16 cellular contexts compared by ENCODE assay signal in the genomic region with DNA sequence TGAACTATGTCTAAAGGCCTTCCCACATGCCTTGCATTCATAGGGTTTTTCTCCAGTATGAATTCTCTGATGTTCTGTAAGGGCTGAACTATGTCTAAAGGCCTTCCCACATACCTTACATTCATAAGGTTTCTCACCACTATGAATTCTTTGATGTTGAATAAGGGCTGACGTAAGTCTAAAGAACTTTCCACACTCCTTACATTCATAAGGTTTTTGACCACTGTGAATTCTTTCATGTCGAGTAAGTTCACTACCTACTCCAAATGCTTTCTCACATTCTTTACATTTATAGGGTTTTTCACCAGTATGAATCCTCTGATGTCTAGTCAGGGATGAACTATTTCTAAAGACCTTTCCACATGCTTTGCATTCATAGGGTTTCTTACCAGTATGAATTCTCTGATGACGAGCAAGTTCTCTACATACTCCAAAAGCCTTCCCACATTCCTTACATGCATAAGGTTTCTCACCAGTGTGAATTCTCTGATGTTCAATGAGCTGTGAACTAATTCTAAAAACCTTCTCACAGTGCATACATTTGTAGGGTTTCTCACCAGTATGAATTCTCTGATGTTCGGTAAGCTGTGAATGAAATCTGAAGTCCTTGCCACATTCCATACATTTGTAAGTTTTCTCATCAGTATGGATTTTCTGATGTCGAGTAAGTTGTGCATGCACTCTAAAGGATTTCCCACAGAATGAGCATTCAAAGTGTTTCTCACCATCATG. TPM values are rescaled to one million over a fixed set of nuclear protein-coding genes. Genes with fewer than 3 reads are reported as not detected.
A peak's percentile ranks its signal among the peaks of the same experiment; 100 is the strongest.
DNase-seq lines count a peak whose midpoint lies in the region; ATAC-seq, FAIRE-seq and TF ChIP-seq lines count a peak whose summit lies in the region.
"Had no signal": no experiment of that assay in that cellular context is flagged by ENCODE, and none has a peak within 500 bp of the region (broad histone marks: within the 10 kb centered on the region; RNA-seq: fewer than 3 reads in every experiment).

No MANE protein-coding gene starts in this region.

- FAIRE-seq in HepG2 (lab: Jason Lieb, UNC), result no peak
- no peak for FAIRE-seq in RCC 7860 (lab: Jason Lieb, UNC)
- no peak for FAIRE-seq in endothelial cell of umbilical vein (lab: Jason Lieb, UNC)

- intact Hi-C loops in HepG2 (cut with micrococcal nuclease; ENCODE audit: unreplicated experiment), result no loop called here
- intact Hi-C loops in right lobe of liver (cut with DNase I), result no loop called here
- intact Hi-C loops in endothelial cell of umbilical vein (cut with micrococcal nuclease), result no loop called here

- TF ChIP-seq CTCF in HepG2 (CRISPR knock-in tag; IDR thresholded peaks at IDR 0.05), result no peak
- no peak for TF ChIP-seq CTCF in right lobe of liver (IDR thresholded peaks at IDR 0.05)
- TF ChIP-seq CTCF in endothelial cell of umbilical vein (IDR thresholded peaks at IDR 0.05; ENCODE audit: extremely low read depth in 1 of 2, insufficient read depth in 1 of 2, low read depth in 1 of 2, low read length in 2 of 2), result no peak

- peaks cover 99% of the 10 kb centered on the region for H3K9me3 ChIP-seq in HepG2 (ENCODE audit: low read length)
- H3K9me3 ChIP-seq in right lobe of liver, result peaks cover 3 to 96% (median 57%) of the 10 kb centered on the region in 4 donors
- peaks cover 21% of the 10 kb centered on the region for H3K9me3 ChIP-seq in endothelial cell of umbilical vein (replicated peaks; ENCODE audit: control insufficient read depth, insufficient read depth, low read length)
- H3K9me3 ChIP-seq in subcutaneous abdominal adipose tissue (ENCODE audit: control insufficient read depth in 5 of 5, low read length in 5 of 5), result peaks cover 86 to 100% (median 98%) of the 10 kb centered on the region in 5 donors

- no peak overlapping the region for H3K27ac ChIP-seq in HepG2 (ENCODE audit: extremely low read length, insufficient read depth, low read length)
- no peak overlapping the region for H3K27ac ChIP-seq in right lobe of liver
- no peak overlapping the region for H3K27ac ChIP-seq in endothelial cell of umbilical vein (ENCODE audit: insufficient read depth, low read depth, low read length)
- H3K27ac ChIP-seq in subcutaneous abdominal adipose tissue (ENCODE audit: low read depth, low read length), result no peak overlapping the region
- H3K27ac ChIP-seq: body of pancreas, right atrium auricular region, vagina had no signal

- H3K9ac ChIP-seq in HepG2 (ENCODE audit: insufficient read depth, low read depth, low read length), result no peak overlapping the region
- H3K9ac ChIP-seq in endothelial cell of umbilical vein (replicated peaks; ENCODE audit: extremely low read depth, insufficient read depth, low read length), result no peak overlapping the region
- H3K9ac ChIP-seq in subcutaneous abdominal adipose tissue (ENCODE audit: low read length in 5 of 5), result peak overlapping the region in 1 of 5 donors; percentile 8

- no peak for DNase-seq in HepG2 (ENCODE audit: low spot score)
- DNase-seq in right lobe of liver, result no peak
- DNase-seq in RCC 7860 (ENCODE audit: low spot score), result peak; percentile 20
- DNase-seq in endothelial cell of umbilical vein (ENCODE audit: low read depth, low spot score), result peak; percentile 13
- DNase-seq in NCI-H510A treated with DMSO at 0.1 percent for 48 hours (lab: John Stamatoyannopoulos, UW), result no peak
- DNase-seq: activated CD4-positive, alpha-beta memory T cell treated with anti-CD3 and anti-CD28 coated beads, Interleukin-2, amount 10 ng/mL, durations not matched to agents 7 days and 5 days; activated effector memory CD4-positive, alpha-beta T cell treated with Interleukin-2 at 50 U/mL for 16 hours; body of pancreas; left cardiac atrium; nephron progenitor cell; stimulated activated naive CD8-positive, alpha-beta T cell treated with anti-CD3 and anti-CD28 coated beads, Interleukin-15, Interleukin-2, amounts not matched to agents 100 U/mL and 50 U/mL, for 24 hours had no signal

- H3K27me3 ChIP-seq in HepG2 (ENCODE audit: control insufficient read depth in 1 of 2, insufficient read depth in 2 of 2, low read length in 2 of 2) (no peaks in the 10 kb centered on the region), right lobe of liver (no peaks in the 10 kb centered on the region), endothelial cell of umbilical vein (ENCODE audit: control insufficient read depth in 2 of 2, insufficient read depth in 2 of 2, low read length in 2 of 2) (no peaks in the 10 kb centered on the region), subcutaneous abdominal adipose tissue (ENCODE audit: control insufficient read depth in 5 of 5, insufficient read depth in 4 of 5, low read length in 5 of 5) (no peaks in the 10 kb centered on the region)
- H3K27me3 ChIP-seq: body of pancreas, right atrium auricular region, vagina had no signal

- H3K4me2 ChIP-seq in HepG2 (ENCODE audit: low read depth, low read length), result no peak overlapping the region
- no peak overlapping the region for H3K4me2 ChIP-seq in endothelial cell of umbilical vein (ENCODE audit: insufficient read depth, low read length)

- WGBS in HepG2 (ENCODE audit: low lambda C conversion rate), result 98% methylated on average over 5 of the region's 5 CpGs
- 97% methylated on average over 5 of the region's 5 CpGs for WGBS in right lobe of liver (ENCODE audit: insufficient coverage, low coverage, low lambda C conversion rate, missing lambda C conversion rate)

- no peak for TF ChIP-seq POLR2A in HepG2 (IDR thresholded peaks at IDR 0.05; ENCODE audit: insufficient read depth in 1 of 2, low read depth in 2 of 2, low read length in 2 of 2)
- no peak for TF ChIP-seq POLR2A in right lobe of liver (IDR thresholded peaks at IDR 0.05)
- TF ChIP-seq POLR2A in endothelial cell of umbilical vein (IDR thresholded peaks at IDR 0.05; ENCODE audit: low read depth, low read length), result no peak

- ATAC-seq in HepG2, result no peak
- ATAC-seq in right lobe of liver, result no peak
- no peak for ATAC-seq in GM21786 (IDR thresholded peaks at IDR 0.05; ENCODE audit: unreplicated experiment)
- no peak for ATAC-seq in GM18858 (IDR thresholded peaks at IDR 0.05; ENCODE audit: unreplicated experiment)
- ATAC-seq: body of pancreas; left cardiac atrium; stimulated activated naive CD8-positive, alpha-beta T cell treated with anti-CD3 and anti-CD28 coated beads, Interleukin-15, Interleukin-2, amounts not matched to agents 100 U/mL and 50 U/mL, for 24 hours had no signal

- BruUV-seq in HepG2 (replicated peaks; lab: Mats Ljungman, UMichigan) (no TSS peak), endothelial cell of umbilical vein (replicated peaks; lab: Mats Ljungman, UMichigan) (no TSS peak)

- POLR2A ChIA-PET in HepG2 (lab: Yijun Ruan, JAX), result no interaction called here
- POLR2A ChIA-PET in endothelial cell of umbilical vein (lab: Charles Lee), result no interaction called here

- H3K79me2 ChIP-seq in HepG2 (ENCODE audit: insufficient read depth, low read length), result no peaks in the 10 kb centered on the region
- H3K79me2 ChIP-seq in endothelial cell of umbilical vein (ENCODE audit: control insufficient read depth, insufficient read depth, low read length), result no peaks in the 10 kb centered on the region

- dilution Hi-C loops in endothelial cell of umbilical vein (cut with MboI; ENCODE audit: extremely low pct_ligation_motif_present, low sequenced_read_pairs), result no loop called here

- H3K4me3 ChIP-seq in HepG2 (replicated peaks in 1 of 3; ENCODE audit: insufficient read depth in 1 of 3, low read depth in 2 of 3, low read length in 3 of 3), result no peak overlapping the region
- H3K4me3 ChIP-seq in right lobe of liver, result no peak overlapping the region
- no peak overlapping the region for H3K4me3 ChIP-seq in endothelial cell of umbilical vein (replicated peaks in 1 of 3; ENCODE audit: insufficient read depth in 1 of 3, low read depth in 1 of 3, low read length in 3 of 3)
- H3K4me3 ChIP-seq in subcutaneous abdominal adipose tissue (ENCODE audit: low read depth in 1 of 5, low read length in 5 of 5), result peak overlapping the region; percentile 12 to 66 (median 37)
- H3K4me3 ChIP-seq: body of pancreas, right atrium auricular region, vagina had no signal

- in situ Hi-C loops in HepG2 (cut with HindIII; ENCODE audit: extremely low pct_ligation_motif_present, low pct_unique_long_range_greater_than_20kb), result no loop called here

- no peaks in the 10 kb centered on the region for H3K9me1 ChIP-seq in endothelial cell of umbilical vein (replicated peaks; ENCODE audit: control insufficient read depth, extremely low read depth, insufficient read depth, low read length)

- TF ChIP-seq RAD21 in HepG2 (CRISPR knock-in tag; IDR thresholded peaks at IDR 0.05), result no peak

- TF ChIP-seq EP300 in HepG2 (IDR thresholded peaks at IDR 0.05; ENCODE audit: low read depth in 2 of 2, low read length in 2 of 2), result no peak
- no peak for TF ChIP-seq EP300 in HepG2 (CRISPR knock-in tag; IDR thresholded peaks at IDR 0.05; ENCODE audit: borderline replicate concordance)

- H3K4me1 ChIP-seq in HepG2 (ENCODE audit: insufficient read depth, low read length), result no peaks in the 10 kb centered on the region
- H3K4me1 ChIP-seq in right lobe of liver, result no peaks in the 10 kb centered on the region
- H3K4me1 ChIP-seq in endothelial cell of umbilical vein (ENCODE audit: control insufficient read depth, extremely low read depth, insufficient read depth, low read length), result no peaks in the 10 kb centered on the region
- peaks cover 0 to 3% (median 0%) of the 10 kb centered on the region in 5 donors for H3K4me1 ChIP-seq in subcutaneous abdominal adipose tissue (ENCODE audit: control insufficient read depth in 5 of 5, insufficient read depth in 5 of 5, low read length in 5 of 5)
- H3K4me1 ChIP-seq: body of pancreas, right atrium auricular region, vagina had no signal

- CTCF ChIA-PET in HepG2 (lab: Yijun Ruan, JAX; ENCODE audit: low intra/inter-chr PET ratio, low total read pairs) (no interaction called here), endothelial cell of umbilical vein (lab: Charles Lee) (no interaction called here)

- H3K36me3 ChIP-seq in HepG2 (replicated peaks in 1 of 2; ENCODE audit: control insufficient read depth in 1 of 2, insufficient read depth in 2 of 2, low read length in 2 of 2) (peaks cover 16 to 62% of the 10 kb centered on the region in 2 experiments), right lobe of liver (peaks cover 0 to 52% (median 0%) of the 10 kb centered on the region in 4 donors), endothelial cell of umbilical vein (ENCODE audit: control insufficient read depth in 2 of 2, extremely low read depth in 1 of 2, insufficient read depth in 2 of 2, low read length in 2 of 2) (peaks cover 0 to 4% of the 10 kb centered on the region in 2 experiments), subcutaneous abdominal adipose tissue (ENCODE audit: control insufficient read depth in 5 of 5, insufficient read depth in 5 of 5, low read length in 5 of 5) (peaks cover 49 to 77% (median 63%) of the 10 kb centered on the region in 5 donors)

- H2AFZ ChIP-seq in HepG2 (ENCODE audit: low read length) (no peak overlapping the region), endothelial cell of umbilical vein (ENCODE audit: low read depth, low read length) (no peak overlapping the region)

- H4K20me1 ChIP-seq in HepG2 (ENCODE audit: insufficient read depth, low read length) (no peaks in the 10 kb centered on the region), endothelial cell of umbilical vein (replicated peaks; ENCODE audit: control insufficient read depth, extremely low read depth, insufficient read depth, low read length) (no peaks in the 10 kb centered on the region)

RNA-seq across cellular contexts. Expression of gene ZNF260, which starts 19.1 kb away (rescaled TPM):
- total RNA-seq in HepG2 (2016; rRNA removed; fragmentation: Illumina TruSeq; extraction: Trizol) (10.5 and 19.9 TPM in 2 replicates), right lobe of liver (1 to 10 TPM; 2.8 to 5.2 (median 4.2) TPM), endothelial cell of umbilical vein (10.5 and 13.9 TPM in 2 replicates)
- 1.3 and 3.1 TPM in 2 replicates for total RNA-seq in HepG2 (2016; cell fraction: cytosol; rRNA removed; fragmentation: Illumina TruSeq; extraction: Trizol; ENCODE audit: low read depth)
- 10.4 and 16.0 TPM in 2 replicates for total RNA-seq in HepG2 (2016; cell fraction: insoluble cytoplasmic fraction; rRNA removed; fragmentation: Illumina TruSeq; extraction: Trizol)
- 6.1 and 7.8 TPM in 2 replicates for total RNA-seq in HepG2 (2016; cell fraction: membrane; rRNA removed; fragmentation: Illumina TruSeq; extraction: Trizol)
- 14.5 and 15.1 TPM in 2 replicates for total RNA-seq in HepG2 (2016; cell fraction: nucleus; rRNA removed; fragmentation: Illumina TruSeq; extraction: Trizol)
- polyA plus RNA-seq in HepG2 (2011; rRNA removed) (2.8 and 3.1 TPM in 2 replicates), endothelial cell of umbilical vein (2.4 and 2.7 TPM in 2 replicates)
- 1.1 and 2.2 TPM in 2 replicates for polyA plus RNA-seq in HepG2 (2011; cell fraction: cytosol; rRNA removed)
- polyA plus RNA-seq in HepG2 (2011; cell fraction: nucleus; rRNA removed), result 1.2 and 2.4 TPM in 2 replicates
- 3.0 and 5.1 TPM in 2 replicates for polyA plus RNA-seq in HepG2 (2012)
- polyA plus RNA-seq in HepG2 (2016; cell fraction: cytosol; fragmentation: Illumina TruSeq; extraction: Trizol; ENCODE audit: low read depth), result 0.45 and 0.51 TPM in 2 replicates
- polyA plus RNA-seq in HepG2 (2016; cell fraction: insoluble cytoplasmic fraction; fragmentation: Illumina TruSeq; extraction: Trizol; ENCODE audit: low read depth), result 9.4 and 12.6 TPM in 2 replicates
- polyA plus RNA-seq in HepG2 (2016; cell fraction: membrane; fragmentation: Illumina TruSeq; extraction: Trizol; ENCODE audit: low read depth), result 1.9 and 2.3 TPM in 2 replicates
- polyA plus RNA-seq in HepG2 (2016; cell fraction: nucleus; fragmentation: Illumina TruSeq; extraction: Trizol; ENCODE audit: insufficient read depth, low read depth), result 12.1 and 13.3 TPM in 2 replicates
- polyA minus RNA-seq in HepG2 (2011; rRNA and poly(A)+ RNA removed; ENCODE audit: low replicate concordance), result 9.2 and 33.0 TPM in 2 replicates
- polyA minus RNA-seq in HepG2 (2011; cell fraction: cytosol; rRNA and poly(A)+ RNA removed), result 7.2 and 12.3 TPM in 2 replicates
- polyA minus RNA-seq in HepG2 (2011; cell fraction: nucleus; rRNA and poly(A)+ RNA removed), result 11.2 and 14.8 TPM in 2 replicates
- polyA plus RNA-seq in endothelial cell of umbilical vein (2011; cell fraction: cytosol; rRNA removed), result 4.3 TPM in 2 replicates
- 5.4 and 7.0 TPM in 2 replicates for polyA plus RNA-seq in endothelial cell of umbilical vein (2011; cell fraction: nucleus; rRNA removed)
- polyA plus RNA-seq in endothelial cell of umbilical vein (2012), result 8.4 and 12.5 TPM in 2 replicates
- polyA minus RNA-seq in endothelial cell of umbilical vein, result 13.0 and 15.5 TPM in 2 replicates
- polyA minus RNA-seq in endothelial cell of umbilical vein (2011; cell fraction: cytosol; rRNA and poly(A)+ RNA removed), result 16.2 TPM
- polyA minus RNA-seq in endothelial cell of umbilical vein (2011; cell fraction: nucleus; rRNA and poly(A)+ RNA removed), result 11.3 and 14.3 TPM in 2 replicates

RNA-seq across cellular contexts. Expression of gene ZNF529, which starts 25.9 kb away (rescaled TPM):
- total RNA-seq in HepG2 (2016; rRNA removed; fragmentation: Illumina TruSeq; extraction: Trizol), result 9.3 and 14.2 TPM in 2 replicates
- 1.1 and 1.9 TPM in 2 replicates for total RNA-seq in HepG2 (2016; cell fraction: cytosol; rRNA removed; fragmentation: Illumina TruSeq; extraction: Trizol; ENCODE audit: low read depth)
- 9.2 and 12.1 TPM in 2 replicates for total RNA-seq in HepG2 (2016; cell fraction: insoluble cytoplasmic fraction; rRNA removed; fragmentation: Illumina TruSeq; extraction: Trizol)
- 4.9 and 5.0 TPM in 2 replicates for total RNA-seq in HepG2 (2016; cell fraction: membrane; rRNA removed; fragmentation: Illumina TruSeq; extraction: Trizol)
- total RNA-seq in HepG2 (2016; cell fraction: nucleus; rRNA removed; fragmentation: Illumina TruSeq; extraction: Trizol), result 14.7 and 17.2 TPM in 2 replicates
- polyA plus RNA-seq in HepG2 (2011; rRNA removed), result 10.6 and 10.7 TPM in 2 replicates
- 4.1 and 4.7 TPM in 2 replicates for polyA plus RNA-seq in HepG2 (2011; cell fraction: cytosol; rRNA removed)
- 14.0 and 18.0 TPM in 2 replicates for polyA plus RNA-seq in HepG2 (2011; cell fraction: nucleus; rRNA removed)
- polyA plus RNA-seq in HepG2 (2012), result 7.0 and 9.8 TPM in 2 replicates
- polyA plus RNA-seq in HepG2 (2016; cell fraction: cytosol; fragmentation: Illumina TruSeq; extraction: Trizol; ENCODE audit: low read depth), result 0.54 and 0.61 TPM in 2 replicates
- 5.8 and 6.3 TPM in 2 replicates for polyA plus RNA-seq in HepG2 (2016; cell fraction: insoluble cytoplasmic fraction; fragmentation: Illumina TruSeq; extraction: Trizol; ENCODE audit: low read depth)
- polyA plus RNA-seq in HepG2 (2016; cell fraction: membrane; fragmentation: Illumina TruSeq; extraction: Trizol; ENCODE audit: low read depth), result 1.9 and 2.7 TPM in 2 replicates
- polyA plus RNA-seq in HepG2 (2016; cell fraction: nucleus; fragmentation: Illumina TruSeq; extraction: Trizol; ENCODE audit: insufficient read depth, low read depth), result 25.2 and 25.9 TPM in 2 replicates
- polyA minus RNA-seq in HepG2 (2011; rRNA and poly(A)+ RNA removed; ENCODE audit: low replicate concordance), result 4.5 and 10.0 TPM in 2 replicates
- 4.7 and 8.6 TPM in 2 replicates for polyA minus RNA-seq in HepG2 (2011; cell fraction: cytosol; rRNA and poly(A)+ RNA removed)
- polyA minus RNA-seq in HepG2 (2011; cell fraction: nucleus; rRNA and poly(A)+ RNA removed), result 17.5 and 24.9 TPM in 2 replicates
- total RNA-seq in right lobe of liver, result 1 to 10 TPM; 2.0 to 6.0 (median 4.1) TPM
- total RNA-seq in endothelial cell of umbilical vein, result 5.3 and 8.4 TPM in 2 replicates
- polyA plus RNA-seq in endothelial cell of umbilical vein, result 4.1 and 4.9 TPM in 2 replicates
- 2.4 and 2.7 TPM in 2 replicates for polyA plus RNA-seq in endothelial cell of umbilical vein (2011; cell fraction: cytosol; rRNA removed)
- 7.5 and 9.9 TPM in 2 replicates for polyA plus RNA-seq in endothelial cell of umbilical vein (2011; cell fraction: nucleus; rRNA removed)
- 3.8 and 5.4 TPM in 2 replicates for polyA plus RNA-seq in endothelial cell of umbilical vein (2012)
- polyA minus RNA-seq in endothelial cell of umbilical vein, result 6.7 and 7.6 TPM in 2 replicates
- polyA minus RNA-seq in endothelial cell of umbilical vein (2011; cell fraction: cytosol; rRNA and poly(A)+ RNA removed), result 3.0 TPM
- polyA minus RNA-seq in endothelial cell of umbilical vein (2011; cell fraction: nucleus; rRNA and poly(A)+ RNA removed), result 4.3 and 7.1 TPM in 2 replicates

RNA-seq across cellular contexts. Expression of gene ZNF566, which starts 57.8 kb away (rescaled TPM):
- total RNA-seq in HepG2 (2016; rRNA removed; fragmentation: Illumina TruSeq; extraction: Trizol) (13.7 and 19.0 TPM in 2 replicates), right lobe of liver (1 to 10 TPM; 4.1 to 7.8 (median 5.1) TPM), endothelial cell of umbilical vein (8.3 and 8.5 TPM in 2 replicates)
- total RNA-seq in HepG2 (2016; cell fraction: cytosol; rRNA removed; fragmentation: Illumina TruSeq; extraction: Trizol; ENCODE audit: low read depth), result 5.5 and 6.3 TPM in 2 replicates
- 11.4 and 18.0 TPM in 2 replicates for total RNA-seq in HepG2 (2016; cell fraction: insoluble cytoplasmic fraction; rRNA removed; fragmentation: Illumina TruSeq; extraction: Trizol)
- 8.9 and 10.3 TPM in 2 replicates for total RNA-seq in HepG2 (2016; cell fraction: membrane; rRNA removed; fragmentation: Illumina TruSeq; extraction: Trizol)
- total RNA-seq in HepG2 (2016; cell fraction: nucleus; rRNA removed; fragmentation: Illumina TruSeq; extraction: Trizol), result 12.0 and 14.2 TPM in 2 replicates
- polyA plus RNA-seq in HepG2 (2011; rRNA removed) (4.8 and 5.9 TPM in 2 replicates), endothelial cell of umbilical vein (4.0 and 4.7 TPM in 2 replicates)
- 3.5 and 4.2 TPM in 2 replicates for polyA plus RNA-seq in HepG2 (2011; cell fraction: cytosol; rRNA removed)
- 5.7 and 6.7 TPM in 2 replicates for polyA plus RNA-seq in HepG2 (2011; cell fraction: nucleus; rRNA removed)
- polyA plus RNA-seq in HepG2 (2012), result 4.9 and 7.4 TPM in 2 replicates
- 0.32 and 0.90 TPM in 2 replicates for polyA plus RNA-seq in HepG2 (2016; cell fraction: cytosol; fragmentation: Illumina TruSeq; extraction: Trizol; ENCODE audit: low read depth)
- 10.9 and 11.3 TPM in 2 replicates for polyA plus RNA-seq in HepG2 (2016; cell fraction: insoluble cytoplasmic fraction; fragmentation: Illumina TruSeq; extraction: Trizol; ENCODE audit: low read depth)
- polyA plus RNA-seq in HepG2 (2016; cell fraction: membrane; fragmentation: Illumina TruSeq; extraction: Trizol; ENCODE audit: low read depth), result 2.0 and 2.5 TPM in 2 replicates
- 10.8 and 12.6 TPM in 2 replicates for polyA plus RNA-seq in HepG2 (2016; cell fraction: nucleus; fragmentation: Illumina TruSeq; extraction: Trizol; ENCODE audit: insufficient read depth, low read depth)
- polyA minus RNA-seq in HepG2 (2011; rRNA and poly(A)+ RNA removed; ENCODE audit: low replicate concordance), result 4.3 and 6.3 TPM in 2 replicates
- 3.7 and 4.8 TPM in 2 replicates for polyA minus RNA-seq in HepG2 (2011; cell fraction: cytosol; rRNA and poly(A)+ RNA removed)
- 15.5 and 16.7 TPM in 2 replicates for polyA minus RNA-seq in HepG2 (2011; cell fraction: nucleus; rRNA and poly(A)+ RNA removed)
- 3.0 and 3.8 TPM in 2 replicates for polyA plus RNA-seq in endothelial cell of umbilical vein (2011; cell fraction: cytosol; rRNA removed)
- 8.4 and 9.6 TPM in 2 replicates for polyA plus RNA-seq in endothelial cell of umbilical vein (2011; cell fraction: nucleus; rRNA removed)
- 3.5 and 5.3 TPM in 2 replicates for polyA plus RNA-seq in endothelial cell of umbilical vein (2012)
- 5.5 and 7.3 TPM in 2 replicates for polyA minus RNA-seq in endothelial cell of umbilical vein
- 3.2 TPM for polyA minus RNA-seq in endothelial cell of umbilical vein (2011; cell fraction: cytosol; rRNA and poly(A)+ RNA removed)
- polyA minus RNA-seq in endothelial cell of umbilical vein (2011; cell fraction: nucleus; rRNA and poly(A)+ RNA removed), result 8.8 and 11.7 TPM in 2 replicates

RNA-seq across cellular contexts. Expression of gene ZNF382, which starts 57.9 kb away (rescaled TPM):
- 6.3 and 6.8 TPM in 2 replicates for total RNA-seq in HepG2 (2016; rRNA removed; fragmentation: Illumina TruSeq; extraction: Trizol)
- 4.0 and 4.6 TPM in 2 replicates for total RNA-seq in HepG2 (2016; cell fraction: cytosol; rRNA removed; fragmentation: Illumina TruSeq; extraction: Trizol; ENCODE audit: low read depth)
- total RNA-seq in HepG2 (2016; cell fraction: insoluble cytoplasmic fraction; rRNA removed; fragmentation: Illumina TruSeq; extraction: Trizol), result 6.7 and 7.1 TPM in 2 replicates
- total RNA-seq in HepG2 (2016; cell fraction: membrane; rRNA removed; fragmentation: Illumina TruSeq; extraction: Trizol), result 6.5 and 7.0 TPM in 2 replicates
- 6.5 and 9.0 TPM in 2 replicates for total RNA-seq in HepG2 (2016; cell fraction: nucleus; rRNA removed; fragmentation: Illumina TruSeq; extraction: Trizol)
- 2.3 and 3.1 TPM in 2 replicates for polyA plus RNA-seq in HepG2 (2011; rRNA removed)
- polyA plus RNA-seq in HepG2 (2011; cell fraction: cytosol; rRNA removed), result 1.2 and 1.5 TPM in 2 replicates
- polyA plus RNA-seq in HepG2 (2011; cell fraction: nucleus; rRNA removed), result 7.3 and 14.2 TPM in 2 replicates
- 4.4 and 6.3 TPM in 2 replicates for polyA plus RNA-seq in HepG2 (2012)
- polyA plus RNA-seq in HepG2 (2016; cell fraction: cytosol; fragmentation: Illumina TruSeq; extraction: Trizol; ENCODE audit: low read depth), result 0.36 and 0.37 TPM in 2 replicates
- polyA plus RNA-seq in HepG2 (2016; cell fraction: insoluble cytoplasmic fraction; fragmentation: Illumina TruSeq; extraction: Trizol; ENCODE audit: low read depth), result 3.8 and 4.0 TPM in 2 replicates
- 1.2 TPM in 2 replicates for polyA plus RNA-seq in HepG2 (2016; cell fraction: membrane; fragmentation: Illumina TruSeq; extraction: Trizol; ENCODE audit: low read depth)
- polyA plus RNA-seq in HepG2 (2016; cell fraction: nucleus; fragmentation: Illumina TruSeq; extraction: Trizol; ENCODE audit: insufficient read depth, low read depth), result 10.3 and 11.5 TPM in 2 replicates
- polyA minus RNA-seq in HepG2 (2011; rRNA and poly(A)+ RNA removed; ENCODE audit: low replicate concordance), result 2.3 TPM in 1 of 2 replicates, not detected in the other
- 2.8 and 2.9 TPM in 2 replicates for polyA minus RNA-seq in HepG2 (2011; cell fraction: cytosol; rRNA and poly(A)+ RNA removed)
- 18.3 and 27.1 TPM in 2 replicates for polyA minus RNA-seq in HepG2 (2011; cell fraction: nucleus; rRNA and poly(A)+ RNA removed)
- total RNA-seq in right lobe of liver, result 1 to 10 TPM in 5 of 6 experiments, under 1 TPM in 1; 0.86 to 3.0 (median 1.5) TPM
- 4.2 and 4.3 TPM in 2 replicates for total RNA-seq in endothelial cell of umbilical vein
- 1.4 and 1.8 TPM in 2 replicates for polyA plus RNA-seq in endothelial cell of umbilical vein
- polyA plus RNA-seq in endothelial cell of umbilical vein (2011; cell fraction: cytosol; rRNA removed), result 0.65 and 1.1 TPM in 2 replicates
- polyA plus RNA-seq in endothelial cell of umbilical vein (2011; cell fraction: nucleus; rRNA removed), result 3.0 and 3.3 TPM in 2 replicates
- polyA plus RNA-seq in endothelial cell of umbilical vein (2012), result 1.9 and 2.0 TPM in 2 replicates
- polyA minus RNA-seq in endothelial cell of umbilical vein, result 4.0 and 4.1 TPM in 2 replicates
- polyA minus RNA-seq in endothelial cell of umbilical vein (2011; cell fraction: cytosol; rRNA and poly(A)+ RNA removed), result not detected
- 4.1 and 7.4 TPM in 2 replicates for polyA minus RNA-seq in endothelial cell of umbilical vein (2011; cell fraction: nucleus; rRNA and poly(A)+ RNA removed)

Comparison
In these comparisons a context has a peak if more than half of its experiments do, and no peak if none do; other contexts are left out.
1. DNase-seq: peak in RCC 7860 (single experiment) and endothelial cell of umbilical vein (single experiment); none in HepG2 (single experiment), right lobe of liver (0 of 3) and NCI-H510A treated with DMSO at 0.1 percent for 48 hours (single experiment).
2. H3K4me3 ChIP-seq: peak in subcutaneous abdominal adipose tissue (5 of 5); none in HepG2 (0 of 3), right lobe of liver (0 of 3) and endothelial cell of umbilical vein (0 of 3).